Comparison of ENCODE assay signal across 8 cellular contexts in genomic region chr20:35091808-35092523, GRCh38. TPM values are rescaled to one million over a fixed set of nuclear protein-coding genes. Genes with fewer than 3 reads are reported as not detected.
DNase-seq lines count a peak whose midpoint lies in the region; ATAC-seq and TF ChIP-seq lines count a peak whose summit lies in the region.

No MANE protein-coding gene starts in this region.

- peak overlapping the region; percentile 65 for H3K4me3 ChIP-seq in AG09309 (ENCODE audit: control insufficient read depth, low read depth, low read length)
- peak overlapping the region; percentile 79 for H3K4me3 ChIP-seq in WI38 (ENCODE audit: low read depth, low read length)
- H3K4me3 ChIP-seq in fibroblast of pulmonary artery (replicated peaks; ENCODE audit: low read depth, low read length): peak overlapping the region; percentile 77

- TF ChIP-seq CTCF in AG09309 (IDR thresholded peaks at IDR 0.05; ENCODE audit: control insufficient read depth, insufficient read depth, low read depth, low read length, missing control alignments) (no peak), WI38 (IDR thresholded peaks at IDR 0.05; ENCODE audit: low read depth, low read length) (no peak), fibroblast of pulmonary artery (IDR thresholded peaks at IDR 0.05; ENCODE audit: low read length, missing control alignments) (no peak), osteocyte (IDR thresholded peaks at IDR 0.05) (no peak)

- H3K4me1 Mint-ChIP-seq in osteocyte (ENCODE audit: unreplicated experiment): peaks cover 53% of the 10 kb centered on the region

- no peaks in the 10 kb centered on the region for H3K27me3 Mint-ChIP-seq in osteocyte (ENCODE audit: unreplicated experiment)

- DNase-seq in AG09309 (ENCODE audit: low read depth) (no peak), fibroblast of pulmonary artery (ENCODE audit: low read depth) (peak; percentile 17), osteocyte (ENCODE audit: extremely low spot score, unreplicated experiment) (no peak), NCI-H1048 (lab: John Stamatoyannopoulos, UW) (no peak), NCI-H2107 treated with DMSO at 0.1 percent for 48 hours (lab: John Stamatoyannopoulos, UW; ENCODE audit: unreplicated experiment) (no peak)

- peaks cover 3% of the 10 kb centered on the region for H3K36me3 Mint-ChIP-seq in osteocyte (ENCODE audit: unreplicated experiment)

- H3K4me3 Mint-ChIP-seq in osteocyte (ENCODE audit: unreplicated experiment): peak overlapping the region; percentile 93

- H3K27ac Mint-ChIP-seq in osteocyte (ENCODE audit: unreplicated experiment): peak overlapping the region; percentile 88

- no peaks in the 10 kb centered on the region for H3K9me3 Mint-ChIP-seq in osteocyte (ENCODE audit: unreplicated experiment)

- ATAC-seq in GM18907 (IDR thresholded peaks at IDR 0.05; ENCODE audit: unreplicated experiment): peak; percentile 23
- peak; percentile 7 for ATAC-seq in HG03378 (IDR thresholded peaks at IDR 0.05; ENCODE audit: unreplicated experiment)

RNA-seq across cellular contexts. Expression of gene TRPC4AP, which starts 0.6 kb away (rescaled TPM):
- 83.0 TPM in 2 replicates for total RNA-seq in osteocyte

RNA-seq across cellular contexts. Expression of gene EDEM2, which starts 55.2 kb away (rescaled TPM):
- 16.8 and 17.5 TPM in 2 replicates for total RNA-seq in osteocyte
